11 cellular contexts compared by ENCODE assay signal in genomic region chr17:47905221-47905733, GRCh38. TPM values are rescaled to one million over a fixed set of nuclear protein-coding genes. Genes with fewer than 3 reads are reported as not detected.
A peak's percentile ranks its signal among the peaks of the same experiment; 100 is the strongest.
DNase-seq lines count a peak whose midpoint lies in the region; ATAC-seq, FAIRE-seq and TF ChIP-seq lines count a peak whose summit lies in the region.
"Had no signal": no experiment of that assay in that cellular context is flagged by ENCODE, and none has a peak within 500 bp of the region (broad histone marks: within the 10 kb centered on the region; RNA-seq: fewer than 3 reads in every experiment).

No MANE protein-coding gene starts in this region.

- H4K91ac ChIP-seq in H1 (replicated peaks; ENCODE audit: insufficient read length, low read length): no peak overlapping the region
- H4K91ac ChIP-seq in mesenchymal stem cell (ENCODE audit: low read length): no peak overlapping the region

- no peak overlapping the region for H3K9ac ChIP-seq in H1 (replicated peaks in 1 of 4; ENCODE audit: extremely low read depth in 1 of 4, low read depth in 3 of 4, low read length in 3 of 4)
- peak overlapping the region; percentile 40 for H3K9ac ChIP-seq in mesenchymal stem cell (ENCODE audit: low read length)
- H3K9ac ChIP-seq: KMS-11 had no signal

- TF ChIP-seq POLR2A in Peyer's patch (IDR thresholded peaks at IDR 0.05) (no peak), H1 (IDR thresholded peaks at IDR 0.05; ENCODE audit: control extremely low read depth in 1 of 2, low read depth in 2 of 2, low read length in 2 of 2) (no peak)

- CTCF ChIA-PET in H1 (lab: Charles Lee; ENCODE audit: partially characterized antibody): interaction anchor here (0.8 to 1.8 kb wide), 16 partner anchors 9 to 113 kb away, joined by 3 to 8 read pairs (median 3); no protein-coding TSS in a partner anchor

- TF ChIP-seq RAD21 in H1 (IDR thresholded peaks at IDR 0.05 in 1 of 2, conservative IDR thresholded peaks at IDR 0.05 in 1 of 2; ENCODE audit: low read depth in 2 of 2, low read length in 2 of 2): no peak

- H2AFZ ChIP-seq in H1 (ENCODE audit: low read length) (no peak overlapping the region), mesenchymal stem cell (ENCODE audit: low read depth, low read length) (no peak overlapping the region)

- no peak overlapping the region for H3K4me3 ChIP-seq in Peyer's patch
- no peak overlapping the region for H3K4me3 ChIP-seq in H1 (ENCODE audit: extremely low read depth in 1 of 4, insufficient read depth in 2 of 4, low read depth in 3 of 4, low read length in 4 of 4)
- peak overlapping the region in 1 of 2 experiments; percentile 10 for H3K4me3 ChIP-seq in mesenchymal stem cell (ENCODE audit: insufficient read depth in 1 of 2, low read depth in 1 of 2, low read length in 2 of 2)

- H3K27ac ChIP-seq in Peyer's patch: peak overlapping the region; percentile 19 to 70 (median 52)
- no peak overlapping the region for H3K27ac ChIP-seq in H1 (ENCODE audit: low read depth, low read length)
- H3K27ac ChIP-seq in mesenchymal stem cell (ENCODE audit: low read length, poor library complexity, severe bottlenecking): peak overlapping the region; percentile 71
- H3K27ac ChIP-seq in temporal lobe (ENCODE audit: low read depth, low read length): peak overlapping the region; percentile 62
- H3K27ac ChIP-seq: KMS-11 had no signal

- H2BK12ac ChIP-seq in H1 (ENCODE audit: low read depth, low read length) (peak overlapping the region; percentile 18; the same call in 1 of the 2 replicates), mesenchymal stem cell (ENCODE audit: low read length in 2 of 2) (peak overlapping the region in 1 of 2 experiments; percentile 45)

- no peak for ATAC-seq in HG02759 (IDR thresholded peaks at IDR 0.05; ENCODE audit: unreplicated experiment)

- H3K79me1 ChIP-seq in H1 (ENCODE audit: low read depth, low read length) (peaks cover 10% of the 10 kb centered on the region), mesenchymal stem cell (replicated peaks; ENCODE audit: low read length, poor library complexity, severe bottlenecking) (peaks cover 49% of the 10 kb centered on the region)

- H3K9me3 ChIP-seq in Peyer's patch: no peaks in the 10 kb centered on the region
- no peaks in the 10 kb centered on the region for H3K9me3 ChIP-seq in H1 (ENCODE audit: insufficient read depth in 2 of 2, low read depth in 1 of 2, low read length in 1 of 2)
- no peaks in the 10 kb centered on the region for H3K9me3 ChIP-seq in mesenchymal stem cell (ENCODE audit: control insufficient read depth, low read length)

- H3K4ac ChIP-seq in H1 (replicated peaks; ENCODE audit: insufficient read length, low read depth, low read length) (no peak overlapping the region), mesenchymal stem cell (ENCODE audit: low read depth in 1 of 2, low read length in 2 of 2) (peak overlapping the region in 1 of 2 experiments; percentile 50)

- H3K27me3 ChIP-seq in Peyer's patch: no peaks in the 10 kb centered on the region
- H3K27me3 ChIP-seq in H1 (replicated peaks in 1 of 4; ENCODE audit: control insufficient read depth in 3 of 4, extremely low read depth in 1 of 4, insufficient read depth in 3 of 4, low read length in 3 of 4): no peaks in the 10 kb centered on the region
- no peaks in the 10 kb centered on the region for H3K27me3 ChIP-seq in mesenchymal stem cell (ENCODE audit: control insufficient read depth in 1 of 2, insufficient read depth in 1 of 2, low read length in 2 of 2)

- no peak overlapping the region for H2BK15ac ChIP-seq in H1 (ENCODE audit: low read length)
- no peak overlapping the region for H2BK15ac ChIP-seq in mesenchymal stem cell (ENCODE audit: low read depth, poor library complexity, severe bottlenecking)

- WGBS in H1 (ENCODE audit: extremely low coverage in 1 of 2, insufficient coverage in 1 of 2, insufficient read length in 1 of 2, insufficient replicate concordance in 2 of 2, low coverage in 1 of 2, low lambda C conversion rate in 2 of 2, missing lambda C conversion rate in 1 of 2), 2 experiments: 92% methylated on average over 8 of the region's 8 CpGs; no CpG with 5 or more reads in 1 of the 2 experiments
- WGBS in mesenchymal stem cell: 91% methylated on average over 8 of the region's 8 CpGs

- H2BK120ac ChIP-seq in H1 (replicated peaks; ENCODE audit: low read depth, low read length): no peak overlapping the region
- H2BK120ac ChIP-seq in mesenchymal stem cell (ENCODE audit: low read depth, low read length): no peak overlapping the region

- no peak for TF ChIP-seq CTCF in Peyer's patch (IDR thresholded peaks at IDR 0.05)
- no peak for TF ChIP-seq CTCF in H1 (IDR thresholded peaks at IDR 0.05; ENCODE audit: control extremely low read depth in 1 of 3, insufficient read depth in 1 of 3, low read depth in 1 of 3, low read length in 3 of 3)

- H3K79me2 ChIP-seq in H1 (ENCODE audit: control insufficient read depth in 1 of 2, insufficient read depth in 2 of 2, low read length in 2 of 2): peaks cover 0 to 6% of the 10 kb centered on the region in 2 experiments; a peak in 2 of 4 replicates

- H4K8ac ChIP-seq in H1 (ENCODE audit: extremely low read depth, insufficient read depth, low read length): peak overlapping the region; percentile 85; the same call in 1 of the 2 replicates
- H4K8ac ChIP-seq in mesenchymal stem cell (ENCODE audit: low read length): no peak overlapping the region

- H3K4me1 ChIP-seq in Peyer's patch: peaks cover 0 to 7% (median 0%) of the 10 kb centered on the region in 4 donors
- peaks cover 8 to 17% (median 12%) of the 10 kb centered on the region in 4 experiments for H3K4me1 ChIP-seq in H1 (replicated peaks in 1 of 4; ENCODE audit: control insufficient read depth in 3 of 4, insufficient read depth in 4 of 4, low read length in 3 of 4)
- peaks cover 20% of the 10 kb centered on the region for H3K4me1 ChIP-seq in mesenchymal stem cell (ENCODE audit: control insufficient read depth, insufficient read depth, low read depth, low read length)

- no peak for TF ChIP-seq EP300 in H1 (IDR thresholded peaks at IDR 0.05; ENCODE audit: borderline replicate concordance in 1 of 2, low read depth in 2 of 2, low read length in 2 of 2)

- H4K5ac ChIP-seq in H1 (ENCODE audit: insufficient read length, low read depth, low read length): no peak overlapping the region

- H3K23ac ChIP-seq in H1 (ENCODE audit: insufficient read length) (no peak overlapping the region), mesenchymal stem cell (ENCODE audit: low read length in 2 of 2) (peak overlapping the region in 1 of 2 experiments; percentile 83)

- H2BK20ac ChIP-seq in H1 (ENCODE audit: low read length): no peak overlapping the region

- peaks cover 2% of the 10 kb centered on the region; the same call in 1 of the 2 replicates for H3K23me2 ChIP-seq in H1 (ENCODE audit: low read depth, low read length)

- H4K20me1 ChIP-seq in H1 (replicated peaks in 1 of 2; ENCODE audit: control insufficient read depth in 1 of 2, insufficient read depth in 2 of 2, low read length in 2 of 2): peaks cover 0 to 3% of the 10 kb centered on the region in 2 experiments

- FAIRE-seq in H1 (lab: Jason Lieb, UNC): no peak

- H2BK5ac ChIP-seq in H1 (ENCODE audit: low read depth, low read length) (peak overlapping the region; percentile 18; the same call in 1 of the 2 replicates), mesenchymal stem cell (ENCODE audit: low read depth, low read length, poor library complexity, severe bottlenecking) (no peak overlapping the region)

- H3K36me3 ChIP-seq in Peyer's patch (no peaks in the 10 kb centered on the region), H1 (ENCODE audit: control insufficient read depth in 2 of 4, insufficient read depth in 4 of 4, low read length in 3 of 4) (no peaks in the 10 kb centered on the region), mesenchymal stem cell (ENCODE audit: control insufficient read depth in 1 of 2, insufficient read depth in 2 of 2, low read depth in 1 of 2, low read length in 2 of 2) (peaks cover 0 to 7% of the 10 kb centered on the region in 2 experiments)

- H3K4me2 ChIP-seq in H1 (ENCODE audit: insufficient read depth in 1 of 2, low read depth in 2 of 2, low read length in 2 of 2) (no peak overlapping the region), mesenchymal stem cell (ENCODE audit: low read length, poor library complexity, severe bottlenecking) (no peak overlapping the region)
- H3K4me2 ChIP-seq: KMS-11 had no signal

- no peak overlapping the region for H3K56ac ChIP-seq in H1 (replicated peaks; ENCODE audit: insufficient read length, low read depth, low read length)

- H3K18ac ChIP-seq in H1 (ENCODE audit: extremely low read depth, low read length) (no peak overlapping the region), mesenchymal stem cell (ENCODE audit: low read depth in 1 of 2, low read length in 2 of 2) (peak overlapping the region in 1 of 2 experiments; percentile 28)

- H2AK5ac ChIP-seq in H1 (ENCODE audit: low read depth, low read length) (no peak overlapping the region), mesenchymal stem cell (ENCODE audit: low read length, severe bottlenecking) (peak overlapping the region; percentile 17)

- no peak for DNase-seq in Peyer's patch
- DNase-seq in H1 (ENCODE audit: low read depth in 1 of 2, low spot score in 2 of 2): no peak
- DNase-seq in mesenchymal stem cell: peak; percentile 64
- DNase-seq in GM19238 (ENCODE audit: insufficient read length, low spot score): no peak
- DNase-seq in stimulated activated naive CD4-positive, alpha-beta T cell treated with Interleukin-2 at 50 U/mL for 16 hours (lab: John Stamatoyannopoulos, UW): no peak
- DNase-seq in KG1 (lab: John Stamatoyannopoulos, UW): no peak
- DNase-seq: activated CD4-positive, alpha-beta T cell treated with anti-CD3 and anti-CD28 coated beads, Interleukin-2, amount 50 U/mL, for 48 hours; naive B cell had no signal

- POLR2A ChIA-PET in H1 (lab: Charles Lee; ENCODE audit: partially characterized antibody): interaction anchor here (0.6 to 3.5 kb wide), 5 partner anchors 9 to 52 kb away, joined by 3 to 15 read pairs (median 4); partner anchors contain the start of genes PRR15L and SP2

- H3K14ac ChIP-seq in H1 (ENCODE audit: insufficient read length) (no peak overlapping the region), mesenchymal stem cell (ENCODE audit: low read length in 2 of 2) (peak overlapping the region in 1 of 2 experiments; percentile 36)

RNA-seq across cellular contexts. Expression of gene SP2, which starts 9.2 kb away (rescaled TPM):
- total RNA-seq in Peyer's patch (10 to 100 TPM in 3 of 4 donors, 1 to 10 TPM in 1; 8.6 to 29.7 (median 16.6) TPM), temporal lobe (0.98 TPM)
- 11.0 and 13.8 TPM in 2 replicates for total RNA-seq in H1 (2021; fragmentation: NEBNext Ultra II Directional; extraction: Animal tissue kit (Norgen Biotek cat#: 25700))
- 5.6 and 9.5 TPM in 2 replicates for polyA plus RNA-seq in H1 (2011; rRNA removed)
- 3.8 TPM for polyA plus RNA-seq in H1 (2011; cell fraction: cytosol; rRNA removed)
- polyA plus RNA-seq in H1 (2011; cell fraction: nucleus; rRNA removed): 9.7 TPM
- 12.1 to 18.6 TPM (median 18.1 TPM) in 4 replicates for polyA plus RNA-seq in H1 (2012, experiment 1 of 2)
- polyA plus RNA-seq in H1 (2012, experiment 2 of 2): 14.7 TPM
- polyA plus RNA-seq in H1 (2013, experiment 1 of 2): 18.4 TPM
- 15.6 TPM for polyA plus RNA-seq in H1 (2013, experiment 2 of 2)
- 2.4 and 5.9 TPM in 2 replicates for polyA minus RNA-seq in H1 (2011; rRNA and poly(A)+ RNA removed)
- 3.9 TPM for polyA minus RNA-seq in H1 (2011; cell fraction: cytosol; rRNA and poly(A)+ RNA removed)
- polyA minus RNA-seq in H1 (2011; cell fraction: nucleus; rRNA and poly(A)+ RNA removed): 5.2 TPM
- polyA plus RNA-seq in mesenchymal stem cell (2013, experiment 1 of 2): 25.4 TPM
- 26.2 TPM for polyA plus RNA-seq in mesenchymal stem cell (2013, experiment 2 of 2)

RNA-seq across cellular contexts. Expression of gene PNPO, which starts 36.1 kb away (rescaled TPM):
- 100 to 1,000 TPM in 1 of 4 donors, 10 to 100 TPM in 3; 23.9 to 103 (median 64.6) TPM for total RNA-seq in Peyer's patch
- 7.0 and 8.8 TPM in 2 replicates for total RNA-seq in H1 (2021; fragmentation: NEBNext Ultra II Directional; extraction: Animal tissue kit (Norgen Biotek cat#: 25700))
- polyA plus RNA-seq in H1 (2011; rRNA removed): 7.5 and 8.1 TPM in 2 replicates
- 7.3 TPM for polyA plus RNA-seq in H1 (2011; cell fraction: cytosol; rRNA removed)
- 4.6 TPM for polyA plus RNA-seq in H1 (2011; cell fraction: nucleus; rRNA removed)
- polyA plus RNA-seq in H1 (2012, experiment 1 of 2): 3.2 to 5.9 TPM (median 5.0 TPM) in 4 replicates
- polyA plus RNA-seq in H1 (2012, experiment 2 of 2): 4.7 TPM
- polyA plus RNA-seq in H1 (2013, experiment 1 of 2): 5.1 TPM
- 5.1 TPM for polyA plus RNA-seq in H1 (2013, experiment 2 of 2)
- polyA minus RNA-seq in H1 (2011; rRNA and poly(A)+ RNA removed): 10.6 and 10.7 TPM in 2 replicates
- 6.8 TPM for polyA minus RNA-seq in H1 (2011; cell fraction: cytosol; rRNA and poly(A)+ RNA removed)
- 5.2 TPM for polyA minus RNA-seq in H1 (2011; cell fraction: nucleus; rRNA and poly(A)+ RNA removed)
- polyA plus RNA-seq in mesenchymal stem cell (2013, experiment 1 of 2): 6.1 TPM
- 5.4 TPM for polyA plus RNA-seq in mesenchymal stem cell (2013, experiment 2 of 2)
- 5.4 TPM for total RNA-seq in temporal lobe

RNA-seq across cellular contexts. Expression of gene PRR15L, which starts 52.4 kb away (rescaled TPM):
- total RNA-seq in Peyer's patch: 100 to 1,000 TPM in 3 of 4 donors, 10 to 100 TPM in 1; 88.3 to 358 (median 288) TPM
- 0.26 and 0.34 TPM in 2 replicates for total RNA-seq in H1 (2021; fragmentation: NEBNext Ultra II Directional; extraction: Animal tissue kit (Norgen Biotek cat#: 25700))
- 1.1 TPM in 2 replicates for polyA plus RNA-seq in H1 (2011; rRNA removed)
- polyA plus RNA-seq in H1 (2011; cell fraction: cytosol; rRNA removed): 1.1 TPM
- polyA plus RNA-seq in H1 (2011; cell fraction: nucleus; rRNA removed): 0.87 TPM
- 0.54 to 0.76 TPM (median 0.64 TPM) in 4 replicates for polyA plus RNA-seq in H1 (2012, experiment 1 of 2)
- 0.70 TPM for polyA plus RNA-seq in H1 (2012, experiment 2 of 2)
- polyA plus RNA-seq in H1 (2013, experiment 1 of 2): 0.20 TPM
- 0.20 TPM for polyA plus RNA-seq in H1 (2013, experiment 2 of 2)
- 0.51 and 0.98 TPM in 2 replicates for polyA minus RNA-seq in H1 (2011; rRNA and poly(A)+ RNA removed)
- 0.95 TPM for polyA minus RNA-seq in H1 (2011; cell fraction: cytosol; rRNA and poly(A)+ RNA removed)
- polyA minus RNA-seq in H1 (2011; cell fraction: nucleus; rRNA and poly(A)+ RNA removed): 0.40 TPM
- not detected for polyA plus RNA-seq in mesenchymal stem cell (2013, experiment 1 of 2)
- polyA plus RNA-seq in mesenchymal stem cell (2013, experiment 2 of 2): not detected
- not detected for total RNA-seq in temporal lobe

RNA-seq across cellular contexts. Expression of gene SP6, which starts 54.3 kb away (rescaled TPM):
- total RNA-seq in Peyer's patch: 10 to 100 TPM in 2 of 4 donors, 1 to 10 TPM in 2; 3.3 to 27.0 (median 16.6) TPM
- total RNA-seq in H1 (2021; fragmentation: NEBNext Ultra II Directional; extraction: Animal tissue kit (Norgen Biotek cat#: 25700)): 1.5 and 1.6 TPM in 2 replicates
- polyA plus RNA-seq in H1 (2011; rRNA removed): 1.2 and 1.5 TPM in 2 replicates
- polyA plus RNA-seq in H1 (2011; cell fraction: cytosol; rRNA removed): 1.3 TPM
- 1.8 TPM for polyA plus RNA-seq in H1 (2011; cell fraction: nucleus; rRNA removed)
- polyA plus RNA-seq in H1 (2012, experiment 1 of 2): 1.0 to 2.1 TPM (median 1.8 TPM) in 4 replicates
- 1.7 TPM for polyA plus RNA-seq in H1 (2012, experiment 2 of 2)
- 0.73 TPM for polyA plus RNA-seq in H1 (2013, experiment 1 of 2)
- 0.63 TPM for polyA plus RNA-seq in H1 (2013, experiment 2 of 2)
- polyA minus RNA-seq in H1 (2011; rRNA and poly(A)+ RNA removed): 0.78 and 0.82 TPM in 2 replicates
- polyA minus RNA-seq in H1 (2011; cell fraction: cytosol; rRNA and poly(A)+ RNA removed): 1.8 TPM
- polyA minus RNA-seq in H1 (2011; cell fraction: nucleus; rRNA and poly(A)+ RNA removed): 2.8 TPM
- polyA plus RNA-seq in mesenchymal stem cell (2013, experiment 1 of 2): 0.01 TPM
- polyA plus RNA-seq in mesenchymal stem cell (2013, experiment 2 of 2): 0.03 TPM
- total RNA-seq in temporal lobe: 0.25 TPM

Comparison
In these comparisons a context has a peak if more than half of its experiments do, and no peak if none do; other contexts are left out.
1. RNA of gene PRR15L, which starts 52.4 kb away (total RNA-seq): 88.3 to 358 TPM in Peyer's patch; 0.26 to 0.34 TPM in H1 and not detected in temporal lobe (single experiment); every median in the first group is over 10 times any median in the second.